Comparison of ENCODE assay signal across 1 cellular context in the genomic region with DNA sequence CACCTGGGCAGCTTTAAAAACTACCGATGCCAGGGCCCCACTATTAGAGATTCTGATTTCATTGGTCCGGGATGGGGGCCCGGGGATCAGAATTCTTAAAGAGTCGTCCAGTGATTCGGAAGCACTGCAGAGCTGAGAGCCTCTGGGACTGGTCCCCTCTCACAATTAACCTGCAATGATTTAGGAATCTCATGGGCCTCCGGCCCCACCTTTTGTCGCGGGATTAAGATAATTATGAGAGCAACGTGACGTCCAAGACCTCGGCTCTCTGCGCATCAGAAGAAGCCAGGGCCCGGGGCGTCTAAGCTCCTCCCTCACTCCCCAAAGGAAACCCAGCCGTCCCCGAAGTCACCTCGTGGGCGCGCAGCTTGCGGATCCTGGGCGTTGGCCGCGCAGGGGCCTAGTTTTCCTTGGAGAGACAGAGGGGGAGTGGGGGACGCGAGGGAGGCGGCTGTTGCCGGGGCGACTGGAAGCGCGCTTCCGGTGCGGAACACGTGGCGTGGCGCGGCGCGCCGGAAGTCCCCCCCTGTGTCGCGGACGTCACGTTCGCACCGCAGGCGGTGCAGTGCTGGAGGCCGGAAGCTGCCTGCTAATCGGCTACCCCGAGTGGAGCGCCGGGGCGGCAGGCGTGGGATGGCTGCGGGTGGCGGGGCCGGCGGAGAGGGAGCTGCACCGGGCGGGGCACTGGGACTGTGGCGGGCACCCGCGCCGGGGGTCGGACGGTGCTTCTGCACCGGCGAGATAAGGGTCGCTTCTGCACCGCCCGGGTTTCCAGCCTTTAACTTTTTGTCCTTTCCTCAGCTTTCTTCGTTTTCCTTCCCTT.
TF ChIP-seq lines count a peak whose summit lies in the region.

GEMIN8 (minus strand) TSS at position 468 of the 823 bp plus-strand sequence. CDS start 8,414 bp downstream, outside the sequence.

TF ChIP-seq in WTC11, 78 proteins besides CTCF, POLR2A, EP300 and RAD21 (continued from another document):
- TF ChIP-seq, protein P1, sequence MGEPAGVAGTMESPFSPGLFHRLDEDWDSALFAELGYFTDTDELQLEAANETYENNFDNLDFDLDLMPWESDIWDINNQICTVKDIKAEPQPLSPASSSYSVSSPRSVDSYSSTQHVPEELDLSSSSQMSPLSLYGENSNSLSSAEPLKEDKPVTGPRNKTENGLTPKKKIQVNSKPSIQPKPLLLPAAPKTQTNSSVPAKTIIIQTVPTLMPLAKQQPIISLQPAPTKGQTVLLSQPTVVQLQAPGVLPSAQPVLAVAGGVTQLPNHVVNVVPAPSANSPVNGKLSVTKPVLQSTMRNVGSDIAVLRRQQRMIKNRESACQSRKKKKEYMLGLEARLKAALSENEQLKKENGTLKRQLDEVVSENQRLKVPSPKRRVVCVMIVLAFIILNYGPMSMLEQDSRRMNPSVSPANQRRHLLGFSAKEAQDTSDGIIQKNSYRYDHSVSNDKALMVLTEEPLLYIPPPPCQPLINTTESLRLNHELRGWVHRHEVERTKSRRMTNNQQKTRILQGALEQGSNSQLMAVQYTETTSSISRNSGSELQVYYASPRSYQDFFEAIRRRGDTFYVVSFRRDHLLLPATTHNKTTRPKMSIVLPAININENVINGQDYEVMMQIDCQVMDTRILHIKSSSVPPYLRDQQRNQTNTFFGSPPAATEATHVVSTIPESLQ (CRISPR knock-in tag; IDR thresholded peaks at IDR 0.05) = no peak
- TF ChIP-seq, protein P2, sequence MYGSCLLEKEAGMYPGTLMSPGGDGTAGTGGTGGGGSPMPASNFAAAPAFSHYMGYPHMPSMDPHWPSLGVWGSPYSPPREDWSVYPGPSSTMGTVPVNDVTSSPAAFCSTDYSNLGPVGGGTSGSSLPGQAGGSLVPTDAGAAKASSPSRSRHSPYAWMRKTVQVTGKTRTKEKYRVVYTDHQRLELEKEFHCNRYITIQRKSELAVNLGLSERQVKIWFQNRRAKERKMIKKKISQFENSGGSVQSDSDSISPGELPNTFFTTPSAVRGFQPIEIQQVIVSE (CRISPR knock-in tag; IDR thresholded peaks at IDR 0.05; ENCODE audit: borderline replicate concordance) = no peak
- TF ChIP-seq FOXP1 (CRISPR knock-in tag; IDR thresholded peaks at IDR 0.05; ENCODE audit: borderline replicate concordance) (no peak), OVOL2 (CRISPR knock-in tag; IDR thresholded peaks at IDR 0.05; ENCODE audit: borderline replicate concordance) (no peak), ZNF121 (CRISPR knock-in tag; IDR thresholded peaks at IDR 0.05) (no peak), NR1H2 (CRISPR knock-in tag; IDR thresholded peaks at IDR 0.05) (no peak), ATF3 (CRISPR knock-in tag; conservative IDR thresholded peaks at IDR 0.05) (no peak), ESRRA (CRISPR knock-in tag; IDR thresholded peaks at IDR 0.05; ENCODE audit: borderline replicate concordance) (no peak), FOXK1 (CRISPR knock-in tag; IDR thresholded peaks at IDR 0.05) (peak; percentile 75), ZNF219 (CRISPR knock-in tag; IDR thresholded peaks at IDR 0.05; ENCODE audit: borderline replicate concordance) (no peak), GTF2I (CRISPR knock-in tag; conservative IDR thresholded peaks at IDR 0.05) (no peak)
- TF ChIP-seq, protein P3, sequence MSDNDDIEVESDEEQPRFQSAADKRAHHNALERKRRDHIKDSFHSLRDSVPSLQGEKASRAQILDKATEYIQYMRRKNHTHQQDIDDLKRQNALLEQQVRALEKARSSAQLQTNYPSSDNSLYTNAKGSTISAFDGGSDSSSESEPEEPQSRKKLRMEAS (CRISPR knock-in tag; IDR thresholded peaks at IDR 0.05) = peak; percentile 92
